Comparison of ENCODE assay signal across 9 cellular contexts in the genomic region with DNA sequence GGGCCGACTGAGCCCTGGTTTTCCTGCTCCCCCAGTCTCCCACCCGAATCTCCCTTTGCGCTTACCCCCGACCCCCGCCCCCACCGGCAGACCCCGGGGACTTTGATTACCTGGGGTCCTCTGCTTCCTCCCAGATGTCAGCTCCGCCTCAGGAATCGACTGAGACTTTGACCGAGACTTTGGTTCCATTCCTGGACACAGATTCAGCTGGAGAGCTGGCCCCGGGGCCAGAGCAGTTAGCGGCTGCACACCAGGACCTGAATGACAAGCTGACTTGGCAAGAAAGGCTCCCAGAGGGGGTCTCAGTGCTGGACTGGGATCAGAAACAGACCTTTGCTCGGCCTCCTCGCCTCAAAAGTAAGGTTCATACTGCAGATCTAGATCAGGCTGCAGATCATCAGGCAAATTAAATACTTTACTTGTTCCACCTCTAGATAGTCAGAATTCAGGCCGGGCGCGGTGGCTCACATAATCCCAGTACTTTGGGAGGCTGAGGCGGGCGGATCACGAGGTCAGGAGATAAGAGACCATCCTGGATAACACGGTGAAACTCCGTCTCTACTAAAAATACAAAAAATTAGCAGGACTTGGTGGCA.
DNase-seq lines count a peak whose midpoint lies in the region; ATAC-seq and TF ChIP-seq lines count a peak whose summit lies in the region.
"Had no signal": no experiment of that assay in that cellular context is flagged by ENCODE, and none has a peak within 500 bp of the region (broad histone marks: within the 10 kb centered on the region; RNA-seq: fewer than 3 reads in every experiment).

No MANE protein-coding gene starts in this region.

- no peak overlapping the region for H3K27ac ChIP-seq in hepatocyte
- no peak overlapping the region for H3K27ac ChIP-seq in psoas muscle
- no peak overlapping the region for H3K27ac ChIP-seq in foreskin keratinocyte

- TF ChIP-seq CTCF in hepatocyte (IDR thresholded peaks at IDR 0.05; ENCODE audit: poor library complexity) = no peak
- TF ChIP-seq CTCF in psoas muscle (IDR thresholded peaks at IDR 0.05) = no peak
- TF ChIP-seq CTCF in foreskin keratinocyte (conservative IDR thresholded peaks at IDR 0.05) = no peak

- H3K9ac ChIP-seq in adipocyte (ENCODE audit: low read length) = no peak overlapping the region

- no peaks in the 10 kb centered on the region for H3K79me2 ChIP-seq in hepatocyte

- H3K9me2 ChIP-seq in hepatocyte (replicated peaks; ENCODE audit: insufficient read depth) = no peaks in the 10 kb centered on the region

- 36% methylated on average over 15 of the region's 22 CpGs for WGBS in hepatocyte (ENCODE audit: low lambda C conversion rate, missing lambda C conversion rate)
- 23 to 30% (median 28%) methylated on average over 22 of the region's 22 CpGs for WGBS in psoas muscle, 3 donors

- H3K9me3 ChIP-seq in adipocyte (ENCODE audit: control insufficient read depth, low read length) (no peaks in the 10 kb centered on the region), hepatocyte (ENCODE audit: low read depth) (no peaks in the 10 kb centered on the region), psoas muscle (no peaks in the 10 kb centered on the region)

- H3K4me2 ChIP-seq in hepatocyte = peak overlapping the region; percentile 97

- intact Hi-C loops in psoas muscle (cut with DNase I) = no loop called here
- intact Hi-C loops in posterior vena cava (cut with DNase I) = no loop called here

- H3K4me3 ChIP-seq in adipocyte (ENCODE audit: low read length) = peak overlapping the region; percentile 72
- H3K4me3 ChIP-seq in hepatocyte = peak overlapping the region; percentile 1
- H3K4me3 ChIP-seq in psoas muscle = peak overlapping the region; percentile 64

- ATAC-seq in psoas muscle = peak in 3 of 4 donors; percentile 13 to 61 (median 28)
- ATAC-seq in foreskin keratinocyte = no peak

- no peaks in the 10 kb centered on the region for H4K20me1 ChIP-seq in hepatocyte (ENCODE audit: insufficient read depth, poor library complexity, severe bottlenecking)

- DNase-seq in ELF-1 (ENCODE audit: low read depth, low spot score) = peak; percentile 27
- peak; percentile 7 for DNase-seq in adipocyte (ENCODE audit: low read depth)
- DNase-seq in hepatocyte (ENCODE audit: low spot score) = peak; percentile 29
- no peak for DNase-seq in psoas muscle
- no peak for DNase-seq in posterior vena cava (ENCODE audit: low spot score)
- DNase-seq in stimulated activated CD4-positive, alpha-beta T cell treated with anti-CD3 and anti-CD28 coated beads, Interleukin-1b, Interleukin-23, amount 100 ng/mL, for 48 hours = no peak
- no peak for DNase-seq in foreskin keratinocyte
- DNase-seq in NK-92 treated with Interleukin-12 subunit alpha and Interleukin-12 subunit beta, amount 100 ng/mL, for 24 hours (lab: John Stamatoyannopoulos, UW) = no peak
- DNase-seq: NCI-H526 treated with DMSO at 0.1 percent for 48 hours had no signal

- H3K4me1 ChIP-seq in adipocyte (ENCODE audit: control insufficient read depth, insufficient read depth, low read length) = peaks cover 3% of the 10 kb centered on the region
- peaks cover 13% of the 10 kb centered on the region for H3K4me1 ChIP-seq in hepatocyte (ENCODE audit: insufficient read depth)
- H3K4me1 ChIP-seq in psoas muscle = no peaks in the 10 kb centered on the region
- H3K4me1 ChIP-seq in foreskin keratinocyte = no peaks in the 10 kb centered on the region

- H3K27me3 ChIP-seq in adipocyte (replicated peaks; ENCODE audit: control insufficient read depth, insufficient read depth, low read length) (peaks cover 10% of the 10 kb centered on the region), hepatocyte (no peaks in the 10 kb centered on the region), psoas muscle (ENCODE audit: insufficient read depth in 3 of 3, low read length in 2 of 3) (no peaks in the 10 kb centered on the region), foreskin keratinocyte (peaks cover 39% of the 10 kb centered on the region)

- H3K36me3 ChIP-seq in adipocyte (ENCODE audit: control insufficient read depth, insufficient read depth, low read length, severe bottlenecking) = no peaks in the 10 kb centered on the region
- no peaks in the 10 kb centered on the region for H3K36me3 ChIP-seq in hepatocyte (replicated peaks; ENCODE audit: insufficient read depth, low read depth)
- H3K36me3 ChIP-seq in psoas muscle (ENCODE audit: insufficient read depth in 1 of 2, low read depth in 1 of 2) = no peaks in the 10 kb centered on the region

- peak overlapping the region; percentile 81 for H2AFZ ChIP-seq in hepatocyte

Comparison
In these comparisons a context has a peak if more than half of its experiments do, and no peak if none do; other contexts are left out.
1. DNase-seq: peak in ELF-1 (single experiment), adipocyte (single experiment) and hepatocyte (single experiment); none in psoas muscle (0 of 2), posterior vena cava (single experiment), stimulated activated CD4-positive, alpha-beta T cell treated with anti-CD3 and anti-CD28 coated beads, Interleukin-1b, Interleukin-23, amount 100 ng/mL, for 48 hours (single experiment), foreskin keratinocyte (0 of 2) and NK-92 treated with Interleukin-12 subunit alpha and Interleukin-12 subunit beta, amount 100 ng/mL, for 24 hours (single experiment).
2. H3K4me3 ChIP-seq: peak in every context shown above with its lines; median percentile 72 in adipocyte; 64 in psoas muscle; 1 in hepatocyte.